ENCODE assay signal across 12 cellular contexts in genomic region chr4:86557526-86557925, GRCh38. TPM values are rescaled to one million over a fixed set of nuclear protein-coding genes. Genes with fewer than 3 reads are reported as not detected.
A peak's percentile ranks its signal among the peaks of the same experiment; 100 is the strongest.
DNase-seq lines count a peak whose midpoint lies in the region; ATAC-seq and TF ChIP-seq lines count a peak whose summit lies in the region.
"Had no signal": no experiment of that assay in that cellular context is flagged by ENCODE, and none has a peak within 500 bp of the region (broad histone marks: within the 10 kb centered on the region; RNA-seq: fewer than 3 reads in every experiment).

No MANE protein-coding gene starts in this region.

- H3K23ac ChIP-seq in IMR-90 (ENCODE audit: low read depth, low read length), result no peak overlapping the region

- no peak for TF ChIP-seq POLR2A in IMR-90 (IDR thresholded peaks at IDR 0.05; ENCODE audit: low read depth, low read length)

- TF ChIP-seq CTCF in IMR-90 (conservative IDR thresholded peaks at IDR 0.05; ENCODE audit: low read depth, low read length) (no peak), omental fat pad (IDR thresholded peaks at IDR 0.05) (no peak), lower lobe of right lung (IDR thresholded peaks at IDR 0.05) (no peak), GM20000 (IDR thresholded peaks at IDR 0.05; ENCODE audit: extremely low read depth, missing control alignments) (no peak)

- no peaks in the 10 kb centered on the region for H3K9me3 ChIP-seq in IMR-90 (ENCODE audit: control insufficient read depth, insufficient read depth, low read length)
- H3K9me3 ChIP-seq in lower lobe of right lung, result no peaks in the 10 kb centered on the region
- H3K9me3 ChIP-seq: upper lobe of left lung had no signal

- no peak overlapping the region for H4K8ac ChIP-seq in IMR-90 (ENCODE audit: low read depth in 2 of 2, low read length in 2 of 2)

- H3K27me3 ChIP-seq in IMR-90 (ENCODE audit: control insufficient read depth, insufficient read depth, low read length) (peaks cover 2% of the 10 kb centered on the region; the same call in 1 of the 2 replicates), lower lobe of right lung (ENCODE audit: low read depth) (no peaks in the 10 kb centered on the region)
- H3K27me3 ChIP-seq: upper lobe of left lung had no signal

- H2AK9ac ChIP-seq in IMR-90 (replicated peaks; ENCODE audit: low read depth, low read length, poor library complexity), result no peak overlapping the region

- no peak overlapping the region for H2AK5ac ChIP-seq in IMR-90 (ENCODE audit: low read depth, low read length)

- H4K5ac ChIP-seq in IMR-90 (ENCODE audit: low read depth, low read length), result no peak overlapping the region

- BruUV-seq in IMR-90 (replicated peaks; lab: Mats Ljungman, UMichigan), result no TSS peak

- H4K91ac ChIP-seq in IMR-90 (ENCODE audit: insufficient read depth, low read depth, low read length), result no peak overlapping the region

- intact Hi-C loops in IMR-90 (cut with micrococcal nuclease) (no loop called here), lower lobe of right lung (cut with DNase I) (no loop called here)

- H3K9me1 ChIP-seq in IMR-90 (ENCODE audit: insufficient read depth, low read length), result no peaks in the 10 kb centered on the region

- no peak overlapping the region for H3K56ac ChIP-seq in IMR-90 (ENCODE audit: extremely low read depth, insufficient read depth, low read length)

- in situ Hi-C loops in IMR-90 (cut with MboI; ENCODE audit: low sequenced_read_pairs), result no loop called here

- CTCF ChIA-PET in IMR-90 (lab: Yijun Ruan, JAX), result no interaction called here

- H3K4me3 ChIP-seq in IMR-90 (ENCODE audit: insufficient read depth, low read depth, low read length) (no peak overlapping the region), lower lobe of right lung (no peak overlapping the region)
- H3K4me3 ChIP-seq: upper lobe of left lung had no signal

- no peak overlapping the region for H2BK20ac ChIP-seq in IMR-90 (ENCODE audit: low read depth, low read length)

- no peak for TF ChIP-seq RAD21 in IMR-90 (IDR thresholded peaks at IDR 0.05; ENCODE audit: low read length)

- H3K36me3 ChIP-seq in IMR-90 (ENCODE audit: control insufficient read depth, insufficient read depth, low read length), result no peaks in the 10 kb centered on the region
- no peaks in the 10 kb centered on the region for H3K36me3 ChIP-seq in lower lobe of right lung
- H3K36me3 ChIP-seq: upper lobe of left lung had no signal

- H3K4me2 ChIP-seq in IMR-90 (ENCODE audit: low read depth, low read length), result no peak overlapping the region

- peak; percentile 5 for DNase-seq in IMR-90
- DNase-seq in omental fat pad (ENCODE audit: low spot score), result no peak
- DNase-seq in lower lobe of right lung, result no peak
- no peak for DNase-seq in GM20000 (ENCODE audit: low spot score)
- DNase-seq in stimulated activated CD4-positive, alpha-beta T cell treated with anti-CD3 and anti-CD28 coated beads, Interleukin-4, amount 100 ng/mL, for 24 hours, result no peak
- no peak for DNase-seq in NCI-H146 (lab: John Stamatoyannopoulos, UW)
- DNase-seq: activated naive CD8-positive, alpha-beta T cell treated with anti-CD3 and anti-CD28 coated beads, Interleukin-2, amount 10 ng/mL, durations not matched to agents 7 days and 5 days; DND-41; stimulated activated CD4-positive, alpha-beta T cell treated with anti-CD3 and anti-CD28 coated beads, Interleukin-15, amount 100 ng/mL, for 24 hours; upper lobe of left lung had no signal

- ATAC-seq in GM19043 (IDR thresholded peaks at IDR 0.05; ENCODE audit: low read depth, unreplicated experiment) (peak; percentile 85), HG02840 (IDR thresholded peaks at IDR 0.05; ENCODE audit: low FRiP score, unreplicated experiment) (peak; percentile 89), IMR-90 (ENCODE audit: low read depth) (no peak), omental fat pad (ENCODE audit: low FRiP score) (peak; percentile 63), lower lobe of right lung (no peak)

- H4K20me1 ChIP-seq in IMR-90 (ENCODE audit: insufficient read depth, low read length), result no peaks in the 10 kb centered on the region

- H2BK120ac ChIP-seq in IMR-90 (ENCODE audit: low read depth, low read length), result no peak overlapping the region

- H2BK15ac ChIP-seq in IMR-90 (ENCODE audit: low read depth, low read length), result no peak overlapping the region

- POLR2A ChIA-PET in IMR-90 (lab: Charles Lee; ENCODE audit: unreplicated experiment), result no interaction called here

- dilution Hi-C loops in IMR-90 (cut with HindIII; ENCODE audit: low sequenced_read_pairs, unreplicated experiment), result no loop called here

- no peak overlapping the region for H3K14ac ChIP-seq in IMR-90 (replicated peaks; ENCODE audit: low read depth, low read length)

- H2AFZ ChIP-seq in IMR-90 (replicated peaks; ENCODE audit: low read length, poor library complexity), result no peak overlapping the region

- H3K4me1 ChIP-seq in IMR-90 (ENCODE audit: control insufficient read depth, insufficient read depth, low read length) (no peaks in the 10 kb centered on the region), lower lobe of right lung (peaks cover 13% of the 10 kb centered on the region)

- no peak overlapping the region for H2BK5ac ChIP-seq in IMR-90 (ENCODE audit: low read depth, low read length, poor library complexity, severe bottlenecking)

- no peak overlapping the region for H3K27ac ChIP-seq in IMR-90 (ENCODE audit: insufficient read depth, low read length)
- no peak overlapping the region for H3K27ac ChIP-seq in lower lobe of right lung
- H3K27ac ChIP-seq: upper lobe of left lung had no signal

- no peak overlapping the region for H3K18ac ChIP-seq in IMR-90 (ENCODE audit: low read depth, low read length)

- no CpG with 5 or more reads among the region's 1 CpG for WGBS in IMR-90 (ENCODE audit: extremely low coverage in 2 of 2, insufficient read length in 1 of 2), 2 experiments

- no peak overlapping the region for H3K9ac ChIP-seq in IMR-90 (ENCODE audit: low read depth, low read length)

- H3K4ac ChIP-seq in IMR-90 (ENCODE audit: low read depth, low read length), result no peak overlapping the region

- no peaks in the 10 kb centered on the region for H3K79me1 ChIP-seq in IMR-90 (ENCODE audit: low read depth in 1 of 2, low read length in 2 of 2)

TF ChIP-seq in IMR-90, 13 proteins besides CTCF, POLR2A, EP300 and RAD21:
- TF ChIP-seq MAFK (IDR thresholded peaks at IDR 0.05; ENCODE audit: low read depth, low read length), result no peak
- TF ChIP-seq USF2 (IDR thresholded peaks at IDR 0.05; ENCODE audit: low read depth, low read length), result no peak
- TF ChIP-seq NFE2L2 (IDR thresholded peaks at IDR 0.05; ENCODE audit: low read depth, low read length), result no peak
- no peak for TF ChIP-seq FOS (IDR thresholded peaks at IDR 0.05; ENCODE audit: low read depth, low read length)
- no peak for TF ChIP-seq SMC3 (IDR thresholded peaks at IDR 0.05; ENCODE audit: low read depth, low read length)
- TF ChIP-seq MXI1 (IDR thresholded peaks at IDR 0.05; ENCODE audit: borderline replicate concordance, low read depth, low read length), result no peak

RNA-seq across cellular contexts. Expression of gene PTPN13, which starts 36.6 kb away (rescaled TPM):
- total RNA-seq in IMR-90 (2012; rRNA removed) (29.0 and 31.4 TPM in 2 replicates), omental fat pad (10 to 100 TPM; 23.4 to 80.1 (median 26.2) TPM), lower lobe of right lung (77.2 TPM)
- polyA plus RNA-seq in IMR-90 (2012; rRNA removed), result 5.7 and 7.7 TPM in 2 replicates
- polyA plus RNA-seq in IMR-90 (2012; cell fraction: cytosol; rRNA removed), result 2.0 and 3.2 TPM in 2 replicates
- polyA plus RNA-seq in IMR-90 (2012; cell fraction: nucleus; rRNA removed; ENCODE audit: low replicate concordance), result 2.1 and 8.4 TPM in 2 replicates

Comparison
In these comparisons a context has a peak if more than half of its experiments do, and no peak if none do; other contexts are left out.
1. ATAC-seq: peak in GM19043 (single experiment), HG02840 (single experiment) and omental fat pad (single experiment); none in IMR-90 (single experiment) and lower lobe of right lung (0 of 2).